ENCODE assay signal across 17 cellular contexts in the genomic region with DNA sequence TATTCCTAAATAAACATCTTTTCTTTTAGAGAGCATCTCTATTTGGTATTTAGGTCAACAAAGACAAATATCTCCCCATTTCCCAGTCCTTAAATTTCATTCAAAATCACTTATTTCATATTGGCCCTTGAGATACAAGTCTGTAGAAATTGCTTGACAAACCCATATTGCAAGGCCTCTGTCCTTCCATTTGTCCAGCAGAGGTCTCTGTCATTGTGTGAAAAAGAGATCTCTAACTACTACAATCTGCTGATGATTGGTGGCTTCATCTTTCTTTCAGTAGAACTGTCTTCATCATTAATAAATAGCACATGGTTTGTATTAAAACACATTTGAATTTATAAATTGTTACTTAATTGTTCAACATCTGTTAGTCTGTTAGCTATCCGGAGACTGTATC.
DNase-seq lines count a peak whose midpoint lies in the region; ATAC-seq and TF ChIP-seq lines count a peak whose summit lies in the region.
"Had no signal": no experiment of that assay in that cellular context is flagged by ENCODE, and none has a peak within 500 bp of the region (broad histone marks: within the 10 kb centered on the region; RNA-seq: fewer than 3 reads in every experiment).

No MANE protein-coding gene starts in this region.

- no peaks in the 10 kb centered on the region for H3K4me1 ChIP-seq in GM23338 (ENCODE audit: insufficient read depth)
- H3K4me1 ChIP-seq: right atrium auricular region, suprapubic skin had no signal

- peaks cover 3% of the 10 kb centered on the region; the same call in 1 of the 2 replicates for H3K9me2 ChIP-seq in GM23338 (ENCODE audit: insufficient read depth)

- H3K4me3 Mint-ChIP-seq in GM23338 (no peak overlapping the region), type B pancreatic cell (no peak overlapping the region)
- H3K4me3 Mint-ChIP-seq: nephron had no signal

- ATAC-seq in GM23338 (no peak), HG03095 (IDR thresholded peaks at IDR 0.05; ENCODE audit: unreplicated experiment) (no peak)
- ATAC-seq: Right ventricle myocardium inferior had no signal

- in situ Hi-C loops in SK-MEL-5 (cut with HindIII; ENCODE audit: low pct_unique_long_range_greater_than_20kb, low sequenced_read_pairs): no loop called here

- H3K27ac Mint-ChIP-seq in GM23338: no peak overlapping the region
- no peak overlapping the region for H3K27ac Mint-ChIP-seq in type B pancreatic cell
- H3K27ac Mint-ChIP-seq: nephron had no signal

- H3K36me3 Mint-ChIP-seq in GM23338 (ENCODE audit: low read depth): no peaks in the 10 kb centered on the region
- H3K36me3 Mint-ChIP-seq in type B pancreatic cell: no peaks in the 10 kb centered on the region

- H4K20me1 ChIP-seq in GM23338 (replicated peaks; ENCODE audit: insufficient read depth): no peaks in the 10 kb centered on the region

- H3K9me3 Mint-ChIP-seq in GM23338 (no peaks in the 10 kb centered on the region), type B pancreatic cell (no peaks in the 10 kb centered on the region)
- H3K9me3 Mint-ChIP-seq: nephron had no signal

- DNase-seq in COLO829 (ENCODE audit: low spot score): peak; percentile 20
- DNase-seq in GM23338 (ENCODE audit: low spot score): peak; percentile 13
- DNase-seq in SK-MEL-5 (ENCODE audit: low read depth, low spot score): peak; percentile 25
- DNase-seq in fibroblast of villous mesenchyme (ENCODE audit: low read depth): peak; percentile 1
- no peak for DNase-seq in NCI-H2196 (lab: John Stamatoyannopoulos, UW; ENCODE audit: unreplicated experiment)
- no peak for DNase-seq in type B pancreatic cell (ENCODE audit: extremely low spot score, unreplicated experiment)
- no peak for DNase-seq in NCI-H187 treated with DMSO at 0.1 percent for 48 hours (lab: John Stamatoyannopoulos, UW)
- DNase-seq: activated naive CD4-positive, alpha-beta T cell treated with Interleukin-2 at 50 U/mL for 16 hours; AML-193; effector CD4-positive, alpha-beta T cell; foreskin fibroblast; mammary epithelial cell had no signal

- H3K27me3 Mint-ChIP-seq in GM23338 (ENCODE audit: insufficient read depth, low read depth, poor library complexity) (no peaks in the 10 kb centered on the region), type B pancreatic cell (no peaks in the 10 kb centered on the region)

- H3K79me2 ChIP-seq in GM23338 (replicated peaks; ENCODE audit: insufficient read depth): no peaks in the 10 kb centered on the region

- no peaks in the 10 kb centered on the region for H3F3A ChIP-seq in GM23338 (replicated peaks; ENCODE audit: low read depth)

- no peaks in the 10 kb centered on the region for H3K36me3 ChIP-seq in GM23338 (ENCODE audit: insufficient read depth)
- H3K36me3 ChIP-seq: right atrium auricular region, suprapubic skin had no signal

- H3K27me3 ChIP-seq in GM23338 (ENCODE audit: insufficient read depth): no peaks in the 10 kb centered on the region
- H3K27me3 ChIP-seq: right atrium auricular region, suprapubic skin had no signal

- TF ChIP-seq CTCF in GM23338 (conservative IDR thresholded peaks at IDR 0.05; ENCODE audit: low read depth in 2 of 2): peak; percentile 41 to 49
- peak; percentile 33 for TF ChIP-seq CTCF in fibroblast of villous mesenchyme (IDR thresholded peaks at IDR 0.05; ENCODE audit: insufficient read depth, low read depth, low read length)
- no peak for TF ChIP-seq CTCF in type B pancreatic cell (conservative IDR thresholded peaks at IDR 0.05)

- H2AFZ ChIP-seq in GM23338: no peak overlapping the region

- H3K4me2 ChIP-seq in GM23338: no peak overlapping the region

- H3K27ac ChIP-seq in GM23338 (ENCODE audit: low read depth): no peak overlapping the region
- H3K27ac ChIP-seq: right atrium auricular region, suprapubic skin had no signal

- H3K4me1 Mint-ChIP-seq in GM23338 (peaks cover 6% of the 10 kb centered on the region), type B pancreatic cell (ENCODE audit: unreplicated experiment) (no peaks in the 10 kb centered on the region)
- H3K4me1 Mint-ChIP-seq: nephron had no signal

- H3K4me3 ChIP-seq in GM23338: no peak overlapping the region
- H3K4me3 ChIP-seq in fibroblast of villous mesenchyme (ENCODE audit: low read depth, low read length): no peak overlapping the region
- H3K4me3 ChIP-seq: right atrium auricular region, suprapubic skin had no signal

TF ChIP-seq in GM23338, 12 proteins besides CTCF, POLR2A, EP300 and RAD21 (continues in another document):
- no peak for TF ChIP-seq POLR2AphosphoS5 (IDR thresholded peaks at IDR 0.05; ENCODE audit: low read depth)
- no peak for TF ChIP-seq CREB1 (CRISPR knock-in tag; IDR thresholded peaks at IDR 0.05; ENCODE audit: low read depth)
- TF ChIP-seq ZNF331 (CRISPR knock-in tag; IDR thresholded peaks at IDR 0.05; ENCODE audit: low read depth): no peak
- TF ChIP-seq, protein P1, sequence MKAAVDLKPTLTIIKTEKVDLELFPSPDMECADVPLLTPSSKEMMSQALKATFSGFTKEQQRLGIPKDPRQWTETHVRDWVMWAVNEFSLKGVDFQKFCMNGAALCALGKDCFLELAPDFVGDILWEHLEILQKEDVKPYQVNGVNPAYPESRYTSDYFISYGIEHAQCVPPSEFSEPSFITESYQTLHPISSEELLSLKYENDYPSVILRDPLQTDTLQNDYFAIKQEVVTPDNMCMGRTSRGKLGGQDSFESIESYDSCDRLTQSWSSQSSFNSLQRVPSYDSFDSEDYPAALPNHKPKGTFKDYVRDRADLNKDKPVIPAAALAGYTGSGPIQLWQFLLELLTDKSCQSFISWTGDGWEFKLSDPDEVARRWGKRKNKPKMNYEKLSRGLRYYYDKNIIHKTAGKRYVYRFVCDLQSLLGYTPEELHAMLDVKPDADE (IDR thresholded peaks at IDR 0.05): no peak
- TF ChIP-seq ZNF114 (CRISPR knock-in tag; IDR thresholded peaks at IDR 0.05): no peak
- TF ChIP-seq JUNB (IDR thresholded peaks at IDR 0.05; ENCODE audit: unreplicated experiment): no peak
- no peak for TF ChIP-seq STAT1 (IDR thresholded peaks at IDR 0.05; ENCODE audit: unreplicated experiment)
- TF ChIP-seq EZH2 (IDR thresholded peaks at IDR 0.05; ENCODE audit: low read depth, unreplicated experiment): no peak
- TF ChIP-seq, protein P2, sequence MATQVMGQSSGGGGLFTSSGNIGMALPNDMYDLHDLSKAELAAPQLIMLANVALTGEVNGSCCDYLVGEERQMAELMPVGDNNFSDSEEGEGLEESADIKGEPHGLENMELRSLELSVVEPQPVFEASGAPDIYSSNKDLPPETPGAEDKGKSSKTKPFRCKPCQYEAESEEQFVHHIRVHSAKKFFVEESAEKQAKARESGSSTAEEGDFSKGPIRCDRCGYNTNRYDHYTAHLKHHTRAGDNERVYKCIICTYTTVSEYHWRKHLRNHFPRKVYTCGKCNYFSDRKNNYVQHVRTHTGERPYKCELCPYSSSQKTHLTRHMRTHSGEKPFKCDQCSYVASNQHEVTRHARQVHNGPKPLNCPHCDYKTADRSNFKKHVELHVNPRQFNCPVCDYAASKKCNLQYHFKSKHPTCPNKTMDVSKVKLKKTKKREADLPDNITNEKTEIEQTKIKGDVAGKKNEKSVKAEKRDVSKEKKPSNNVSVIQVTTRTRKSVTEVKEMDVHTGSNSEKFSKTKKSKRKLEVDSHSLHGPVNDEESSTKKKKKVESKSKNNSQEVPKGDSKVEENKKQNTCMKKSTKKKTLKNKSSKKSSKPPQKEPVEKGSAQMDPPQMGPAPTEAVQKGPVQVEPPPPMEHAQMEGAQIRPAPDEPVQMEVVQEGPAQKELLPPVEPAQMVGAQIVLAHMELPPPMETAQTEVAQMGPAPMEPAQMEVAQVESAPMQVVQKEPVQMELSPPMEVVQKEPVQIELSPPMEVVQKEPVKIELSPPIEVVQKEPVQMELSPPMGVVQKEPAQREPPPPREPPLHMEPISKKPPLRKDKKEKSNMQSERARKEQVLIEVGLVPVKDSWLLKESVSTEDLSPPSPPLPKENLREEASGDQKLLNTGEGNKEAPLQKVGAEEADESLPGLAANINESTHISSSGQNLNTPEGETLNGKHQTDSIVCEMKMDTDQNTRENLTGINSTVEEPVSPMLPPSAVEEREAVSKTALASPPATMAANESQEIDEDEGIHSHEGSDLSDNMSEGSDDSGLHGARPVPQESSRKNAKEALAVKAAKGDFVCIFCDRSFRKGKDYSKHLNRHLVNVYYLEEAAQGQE (IDR thresholded peaks at IDR 0.05; ENCODE audit: unreplicated experiment): no peak
- no peak for TF ChIP-seq EZH2phosphoT487 (IDR thresholded peaks at IDR 0.05; ENCODE audit: unreplicated experiment)

Comparison
In these comparisons a context has a peak if more than half of its experiments do, and no peak if none do; other contexts are left out.
1. DNase-seq: peak in COLO829 (single experiment), GM23338 (single experiment), SK-MEL-5 (single experiment) and fibroblast of villous mesenchyme (single experiment); none in NCI-H2196 (single experiment), type B pancreatic cell (single experiment) and NCI-H187 treated with DMSO at 0.1 percent for 48 hours (single experiment).